Comparison of ENCODE assay signal across 8 cellular contexts in genomic region chr7:75739796-75740672, GRCh38. TPM values are rescaled to one million over a fixed set of nuclear protein-coding genes. Genes with fewer than 3 reads are reported as not detected.
DNase-seq lines count a peak whose midpoint lies in the region; ATAC-seq, FAIRE-seq and TF ChIP-seq lines count a peak whose summit lies in the region.

No MANE protein-coding gene starts in this region.

- ATAC-seq in SK-N-SH treated with all-trans-retinoic acid at 6 μM for 48 hours (no peak), HG03159 (IDR thresholded peaks at IDR 0.05; ENCODE audit: unreplicated experiment) (no peak), GM18858 (IDR thresholded peaks at IDR 0.05; ENCODE audit: unreplicated experiment) (no peak)

- TF ChIP-seq EP300 in SK-N-SH (IDR thresholded peaks at IDR 0.05; ENCODE audit: borderline replicate concordance in 1 of 2, low read depth in 1 of 2, low read length in 1 of 2), result no peak

- H3K27ac ChIP-seq in SK-N-SH (ENCODE audit: low read depth in 2 of 2, low read length in 1 of 2) (peak overlapping the region; percentile 24 to 53; a peak in 3 of 4 replicates), mucosa of rectum (ENCODE audit: low read depth in 2 of 2, low read length in 2 of 2) (peak overlapping the region; percentile 76 to 86)

- POLR2A ChIA-PET in SK-N-SH (lab: Yijun Ruan, JAX), result no interaction called here

- no peaks in the 10 kb centered on the region for H3K27me3 ChIP-seq in SK-N-SH (ENCODE audit: insufficient read depth)
- no peaks in the 10 kb centered on the region for H3K27me3 ChIP-seq in bronchial epithelial cell (ENCODE audit: control insufficient read depth, insufficient read depth, low read length)
- no peaks in the 10 kb centered on the region for H3K27me3 ChIP-seq in mucosa of rectum (ENCODE audit: control insufficient read depth in 2 of 2, insufficient read depth in 2 of 2, low read length in 2 of 2)

- H3K36me3 ChIP-seq in SK-N-SH (replicated peaks in 1 of 2; ENCODE audit: control insufficient read depth in 1 of 2, insufficient read depth in 2 of 2, low read length in 1 of 2), result no peaks in the 10 kb centered on the region
- no peaks in the 10 kb centered on the region for H3K36me3 ChIP-seq in bronchial epithelial cell (ENCODE audit: control insufficient read depth, insufficient read depth, low read length)
- H3K36me3 ChIP-seq in mucosa of rectum (ENCODE audit: control insufficient read depth in 2 of 2, insufficient read depth in 2 of 2, low read length in 2 of 2), result no peaks in the 10 kb centered on the region

- intact Hi-C loops in posterior cingulate gyrus (cut with DNase I), result loop anchor here (1.0 to 10.0 kb wide), 3 partner anchors 95 to 141 kb away; no protein-coding TSS in a partner anchor

- no peaks in the 10 kb centered on the region for H4K20me1 ChIP-seq in SK-N-SH (ENCODE audit: insufficient read depth)

- no peak for TF ChIP-seq RAD21 in SK-N-SH (IDR thresholded peaks at IDR 0.05; ENCODE audit: low read length)

- H3K79me2 ChIP-seq in SK-N-SH (ENCODE audit: insufficient read depth), result no peaks in the 10 kb centered on the region

- H3K9me2 ChIP-seq in SK-N-SH, result no peaks in the 10 kb centered on the region

- H2AFZ ChIP-seq in SK-N-SH (ENCODE audit: low read depth), result peak overlapping the region; percentile 96

- DNase-seq in SK-N-SH, result no peak
- DNase-seq in Jurkat, Clone E6-1 (ENCODE audit: low read depth, low spot score), result peak; percentile 45
- DNase-seq in bronchial epithelial cell (ENCODE audit: low read depth), result peak; percentile 33
- DNase-seq in posterior cingulate gyrus, result no peak

- H3K4me3 ChIP-seq in SK-N-SH (ENCODE audit: low read depth in 2 of 2, low read length in 1 of 2) (peak overlapping the region; percentile 61 to 84), bronchial epithelial cell (ENCODE audit: low read depth, low read length) (peak overlapping the region; percentile 69), mucosa of rectum (ENCODE audit: low read length in 2 of 2) (peak overlapping the region; percentile 78 to 80)
- peak overlapping the region; percentile 55 for H3K4me3 ChIP-seq in Jurkat, Clone E6-1 (ENCODE audit: low read length)

- CTCF ChIA-PET in SK-N-SH (lab: Yijun Ruan, JAX), result interaction anchor here (0.9 to 2.4 kb wide), 3 partner anchors 17 to 127 kb away, joined by 3 to 16 read pairs (median 6); no protein-coding TSS in a partner anchor

- TF ChIP-seq CTCF in SK-N-SH (IDR thresholded peaks at IDR 0.05) (no peak), bronchial epithelial cell (IDR thresholded peaks at IDR 0.05; ENCODE audit: insufficient read depth, low read length, severe bottlenecking) (no peak)

- peaks cover 0 to 5% of the 10 kb centered on the region in 2 experiments; a peak in 1 of 4 replicates for H3K4me1 ChIP-seq in SK-N-SH (ENCODE audit: control insufficient read depth in 1 of 2, insufficient read depth in 2 of 2, low read depth in 1 of 2, low read length in 1 of 2)
- peaks cover 13 to 19% of the 10 kb centered on the region in 2 donors for H3K4me1 ChIP-seq in mucosa of rectum (ENCODE audit: control insufficient read depth in 2 of 2, insufficient read depth in 2 of 2, low read length in 2 of 2)

- peak overlapping the region; percentile 82 for H3K4me2 ChIP-seq in SK-N-SH

- no peak for FAIRE-seq in bronchial epithelial cell (lab: Jason Lieb, UNC)

- peaks cover under 1% of the 10 kb centered on the region for H3F3A ChIP-seq in SK-N-SH (replicated peaks; ENCODE audit: insufficient read depth)

- 69% methylated on average over 26 of the region's 26 CpGs for WGBS in SK-N-SH (ENCODE audit: low lambda C conversion rate)

- H3K9ac ChIP-seq in SK-N-SH, result peak overlapping the region; percentile 51
- peak overlapping the region; percentile 56 to 64 for H3K9ac ChIP-seq in mucosa of rectum (ENCODE audit: low read depth in 1 of 2, low read length in 2 of 2)

- H3K9me3 ChIP-seq in SK-N-SH (no peaks in the 10 kb centered on the region), mucosa of rectum (ENCODE audit: control insufficient read depth in 2 of 2, low read length in 2 of 2) (no peaks in the 10 kb centered on the region)

TF ChIP-seq in SK-N-SH, 30 proteins besides CTCF, POLR2A, EP300 and RAD21:
- TF ChIP-seq TAF1 (IDR thresholded peaks at IDR 0.05; ENCODE audit: borderline replicate concordance, low read depth, low read length) (no peak), SIN3A (IDR thresholded peaks at IDR 0.05; ENCODE audit: borderline replicate concordance, low read depth, low read length) (0 out of 2 replicates have a peak, but pooled peaks have one; percentile 5)
TF ChIP-seq in SK-N-SH: peak in this region for 1.

TF ChIP-seq in SK-N-SH treated with all-trans-retinoic acid at 6 μM for 48 hours, 23 proteins besides CTCF, POLR2A, EP300 and RAD21 (continues in another document):
- TF ChIP-seq RARB (CRISPR knock-in tag; IDR thresholded peaks at IDR 0.05) (no peak), ISL1 (CRISPR knock-in tag; IDR thresholded peaks at IDR 0.05) (no peak), PATZ1 (CRISPR knock-in tag; IDR thresholded peaks at IDR 0.05; ENCODE audit: borderline replicate concordance) (no peak), PPARA (CRISPR knock-in tag; IDR thresholded peaks at IDR 0.05; ENCODE audit: borderline replicate concordance) (no peak), POU6F1 (CRISPR knock-in tag; IDR thresholded peaks at IDR 0.05; ENCODE audit: borderline replicate concordance, low read depth) (no peak), TCF4 (CRISPR knock-in tag; IDR thresholded peaks at IDR 0.05; ENCODE audit: borderline replicate concordance) (no peak), ZFP30 (CRISPR knock-in tag; IDR thresholded peaks at IDR 0.05) (no peak), ZNF70 (CRISPR knock-in tag; IDR thresholded peaks at IDR 0.05) (no peak), TOX (CRISPR knock-in tag; IDR thresholded peaks at IDR 0.05; ENCODE audit: borderline replicate concordance) (no peak), ZNF565 (CRISPR knock-in tag; conservative IDR thresholded peaks at IDR 0.05; ENCODE audit: low read depth) (no peak), GLIS3 (CRISPR knock-in tag; IDR thresholded peaks at IDR 0.05) (no peak), CREB5 (CRISPR knock-in tag; IDR thresholded peaks at IDR 0.05; ENCODE audit: low read depth) (no peak), ZFP3 (CRISPR knock-in tag; IDR thresholded peaks at IDR 0.05) (no peak), ZNF8 (CRISPR knock-in tag; IDR thresholded peaks at IDR 0.05) (no peak), ARNTL (CRISPR knock-in tag; IDR thresholded peaks at IDR 0.05; ENCODE audit: borderline replicate concordance, low read depth) (no peak)

RNA-seq across cellular contexts. Expression of gene HIP1, which starts 1.3 kb away (rescaled TPM):
- 10.4 and 11.3 TPM in 2 replicates for polyA plus RNA-seq in SK-N-SH (2012; rRNA removed)
- polyA plus RNA-seq in SK-N-SH (2012; cell fraction: cytosol; rRNA removed), result 6.5 and 8.6 TPM in 2 replicates
- 8.5 and 10.8 TPM in 2 replicates for polyA plus RNA-seq in SK-N-SH (2012; cell fraction: nucleus; rRNA removed)
- polyA plus RNA-seq in Jurkat, Clone E6-1 (2012; ENCODE audit: insufficient read depth, insufficient read length), result 4.7 TPM
- 3.2 and 5.2 TPM in 2 replicates for total RNA-seq in bronchial epithelial cell

RNA-seq across cellular contexts. Expression of gene CCL26, which starts 32.0 kb away (rescaled TPM):
- polyA plus RNA-seq in SK-N-SH (2012; rRNA removed), result not detected in 2 replicates
- 0.10 TPM in 1 of 2 replicates, not detected in the other for polyA plus RNA-seq in SK-N-SH (2012; cell fraction: cytosol; rRNA removed)
- polyA plus RNA-seq in SK-N-SH (2012; cell fraction: nucleus; rRNA removed), result 0.14 TPM in 1 of 2 replicates, not detected in the other
- not detected for polyA plus RNA-seq in Jurkat, Clone E6-1 (2012; ENCODE audit: insufficient read depth, insufficient read length)
- not detected in 2 replicates for total RNA-seq in bronchial epithelial cell

Comparison
In these comparisons a context has a peak if more than half of its experiments do, and no peak if none do; other contexts are left out.
1. DNase-seq: peak in Jurkat, Clone E6-1 (single experiment) and bronchial epithelial cell (single experiment); none in SK-N-SH (single experiment) and posterior cingulate gyrus (0 of 10).
2. Peak in every context shown above with its lines, with median percentiles within 50 percentile points of each other: H3K4me3 ChIP-seq.